1 cellular context compared by ENCODE assay signal in the genomic region with DNA sequence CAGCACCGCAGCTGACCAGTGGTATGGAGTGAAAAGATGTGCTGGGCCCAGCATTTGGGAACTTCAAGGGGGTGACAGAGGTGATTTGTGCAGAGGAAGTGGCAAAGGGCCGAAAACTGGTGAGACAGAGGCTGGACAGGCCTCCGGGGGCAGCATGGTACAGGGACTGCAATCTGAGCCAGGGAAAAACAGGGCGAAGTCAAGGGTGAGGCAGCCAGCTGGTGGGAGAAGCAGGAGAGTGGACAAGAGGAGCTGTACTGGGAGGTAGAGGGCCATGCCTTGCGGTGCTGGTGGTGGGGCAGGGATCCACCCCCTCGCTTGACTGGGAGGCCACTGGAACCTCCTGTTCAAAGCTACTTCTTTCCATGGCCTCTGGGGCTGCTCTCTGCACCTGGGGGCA.
TF ChIP-seq lines count a peak whose summit lies in the region.

No MANE protein-coding gene starts in this region.

TF ChIP-seq in HEK293, 187 proteins besides CTCF, POLR2A, EP300 and RAD21 (continued from another document):
- TF ChIP-seq, protein P1, sequence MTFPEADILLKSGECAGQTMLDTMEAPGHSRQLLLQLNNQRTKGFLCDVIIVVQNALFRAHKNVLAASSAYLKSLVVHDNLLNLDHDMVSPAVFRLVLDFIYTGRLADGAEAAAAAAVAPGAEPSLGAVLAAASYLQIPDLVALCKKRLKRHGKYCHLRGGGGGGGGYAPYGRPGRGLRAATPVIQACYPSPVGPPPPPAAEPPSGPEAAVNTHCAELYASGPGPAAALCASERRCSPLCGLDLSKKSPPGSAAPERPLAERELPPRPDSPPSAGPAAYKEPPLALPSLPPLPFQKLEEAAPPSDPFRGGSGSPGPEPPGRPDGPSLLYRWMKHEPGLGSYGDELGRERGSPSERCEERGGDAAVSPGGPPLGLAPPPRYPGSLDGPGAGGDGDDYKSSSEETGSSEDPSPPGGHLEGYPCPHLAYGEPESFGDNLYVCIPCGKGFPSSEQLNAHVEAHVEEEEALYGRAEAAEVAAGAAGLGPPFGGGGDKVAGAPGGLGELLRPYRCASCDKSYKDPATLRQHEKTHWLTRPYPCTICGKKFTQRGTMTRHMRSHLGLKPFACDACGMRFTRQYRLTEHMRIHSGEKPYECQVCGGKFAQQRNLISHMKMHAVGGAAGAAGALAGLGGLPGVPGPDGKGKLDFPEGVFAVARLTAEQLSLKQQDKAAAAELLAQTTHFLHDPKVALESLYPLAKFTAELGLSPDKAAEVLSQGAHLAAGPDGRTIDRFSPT (tag by site-specific recombination; IDR thresholded peaks at IDR 0.05), result no peak
- TF ChIP-seq, protein P2, sequence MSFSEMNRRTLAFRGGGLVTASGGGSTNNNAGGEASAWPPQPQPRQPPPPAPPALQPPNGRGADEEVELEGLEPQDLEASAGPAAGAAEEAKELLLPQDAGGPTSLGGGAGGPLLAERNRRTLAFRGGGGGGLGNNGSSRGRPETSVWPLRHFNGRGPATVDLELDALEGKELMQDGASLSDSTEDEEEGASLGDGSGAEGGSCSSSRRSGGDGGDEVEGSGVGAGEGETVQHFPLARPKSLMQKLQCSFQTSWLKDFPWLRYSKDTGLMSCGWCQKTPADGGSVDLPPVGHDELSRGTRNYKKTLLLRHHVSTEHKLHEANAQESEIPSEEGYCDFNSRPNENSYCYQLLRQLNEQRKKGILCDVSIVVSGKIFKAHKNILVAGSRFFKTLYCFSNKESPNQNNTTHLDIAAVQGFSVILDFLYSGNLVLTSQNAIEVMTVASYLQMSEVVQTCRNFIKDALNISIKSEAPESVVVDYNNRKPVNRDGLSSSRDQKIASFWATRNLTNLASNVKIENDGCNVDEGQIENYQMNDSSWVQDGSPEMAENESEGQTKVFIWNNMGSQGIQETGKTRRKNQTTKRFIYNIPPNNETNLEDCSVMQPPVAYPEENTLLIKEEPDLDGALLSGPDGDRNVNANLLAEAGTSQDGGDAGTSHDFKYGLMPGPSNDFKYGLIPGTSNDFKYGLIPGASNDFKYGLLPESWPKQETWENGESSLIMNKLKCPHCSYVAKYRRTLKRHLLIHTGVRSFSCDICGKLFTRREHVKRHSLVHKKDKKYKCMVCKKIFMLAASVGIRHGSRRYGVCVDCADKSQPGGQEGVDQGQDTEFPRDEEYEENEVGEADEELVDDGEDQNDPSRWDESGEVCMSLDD (tag by site-specific recombination; IDR thresholded peaks at IDR 0.05), result no peak
- TF ChIP-seq ZNF600 (tag by site-specific recombination; IDR thresholded peaks at IDR 0.05) (0 out of 2 replicates have a peak, but pooled peaks have one; percentile 15), ZSCAN16 (tag by site-specific recombination; IDR thresholded peaks at IDR 0.05) (no peak), HOXC10 (CRISPR knock-in tag; IDR thresholded peaks at IDR 0.05) (no peak), ZNF423 (tag by site-specific recombination; IDR thresholded peaks at IDR 0.05) (no peak), EGR2 (tag by site-specific recombination; IDR thresholded peaks at IDR 0.05; ENCODE audit: low read depth) (0 out of 2 replicates have a peak, but pooled peaks have one; percentile 9), ZNF248 (tag by site-specific recombination; IDR thresholded peaks at IDR 0.05) (no peak), ZNF501 (tag by site-specific recombination; IDR thresholded peaks at IDR 0.05) (no peak), ZNF138 (tag by site-specific recombination; IDR thresholded peaks at IDR 0.05; ENCODE audit: borderline replicate concordance) (no peak), MZF1 (tag by site-specific recombination; IDR thresholded peaks at IDR 0.05; ENCODE audit: borderline replicate concordance) (no peak), ZNF394 (tag by site-specific recombination; IDR thresholded peaks at IDR 0.05; ENCODE audit: borderline replicate concordance) (peak; percentile 17; the same call in 1 of the 2 replicates), FEZF1 (tag by site-specific recombination; IDR thresholded peaks at IDR 0.05) (no peak), ZNF561 (tag by site-specific recombination; IDR thresholded peaks at IDR 0.05; ENCODE audit: borderline replicate concordance) (no peak), OVOL3 (tag by site-specific recombination; IDR thresholded peaks at IDR 0.05) (no peak), ZNF473 (tag by site-specific recombination; IDR thresholded peaks at IDR 0.05) (no peak), ZNF626 (tag by site-specific recombination; IDR thresholded peaks at IDR 0.05) (no peak), MYNN (tag by site-specific recombination; IDR thresholded peaks at IDR 0.05; ENCODE audit: borderline replicate concordance) (no peak), SCRT1 (tag by site-specific recombination; IDR thresholded peaks at IDR 0.05; ENCODE audit: borderline replicate concordance) (no peak), ZNF214 (tag by site-specific recombination; IDR thresholded peaks at IDR 0.05; ENCODE audit: borderline replicate concordance) (no peak), ZNF747 (tag by site-specific recombination; IDR thresholded peaks at IDR 0.05) (no peak), KLF10 (tag by site-specific recombination; IDR thresholded peaks at IDR 0.05) (no peak), REPIN1 (tag by site-specific recombination; IDR thresholded peaks at IDR 0.05; ENCODE audit: low read depth) (no peak), GFI1B (tag by site-specific recombination; IDR thresholded peaks at IDR 0.05) (no peak), ZNF514 (tag by site-specific recombination; IDR thresholded peaks at IDR 0.05) (no peak), SETDB1 (IDR thresholded peaks at IDR 0.05; ENCODE audit: insufficient read length, low read length) (no peak)
- TF ChIP-seq, protein P3, sequence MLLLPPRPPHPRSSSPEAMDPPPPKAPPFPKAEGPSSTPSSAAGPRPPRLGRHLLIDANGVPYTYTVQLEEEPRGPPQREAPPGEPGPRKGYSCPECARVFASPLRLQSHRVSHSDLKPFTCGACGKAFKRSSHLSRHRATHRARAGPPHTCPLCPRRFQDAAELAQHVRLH (tag by site-specific recombination; IDR thresholded peaks at IDR 0.05), result no peak
- TF ChIP-seq, protein P4, sequence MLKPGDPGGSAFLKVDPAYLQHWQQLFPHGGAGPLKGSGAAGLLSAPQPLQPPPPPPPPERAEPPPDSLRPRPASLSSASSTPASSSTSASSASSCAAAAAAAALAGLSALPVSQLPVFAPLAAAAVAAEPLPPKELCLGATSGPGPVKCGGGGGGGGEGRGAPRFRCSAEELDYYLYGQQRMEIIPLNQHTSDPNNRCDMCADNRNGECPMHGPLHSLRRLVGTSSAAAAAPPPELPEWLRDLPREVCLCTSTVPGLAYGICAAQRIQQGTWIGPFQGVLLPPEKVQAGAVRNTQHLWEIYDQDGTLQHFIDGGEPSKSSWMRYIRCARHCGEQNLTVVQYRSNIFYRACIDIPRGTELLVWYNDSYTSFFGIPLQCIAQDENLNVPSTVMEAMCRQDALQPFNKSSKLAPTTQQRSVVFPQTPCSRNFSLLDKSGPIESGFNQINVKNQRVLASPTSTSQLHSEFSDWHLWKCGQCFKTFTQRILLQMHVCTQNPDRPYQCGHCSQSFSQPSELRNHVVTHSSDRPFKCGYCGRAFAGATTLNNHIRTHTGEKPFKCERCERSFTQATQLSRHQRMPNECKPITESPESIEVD (tag by site-specific recombination; IDR thresholded peaks at IDR 0.05), result no peak
- TF ChIP-seq, protein P5, sequence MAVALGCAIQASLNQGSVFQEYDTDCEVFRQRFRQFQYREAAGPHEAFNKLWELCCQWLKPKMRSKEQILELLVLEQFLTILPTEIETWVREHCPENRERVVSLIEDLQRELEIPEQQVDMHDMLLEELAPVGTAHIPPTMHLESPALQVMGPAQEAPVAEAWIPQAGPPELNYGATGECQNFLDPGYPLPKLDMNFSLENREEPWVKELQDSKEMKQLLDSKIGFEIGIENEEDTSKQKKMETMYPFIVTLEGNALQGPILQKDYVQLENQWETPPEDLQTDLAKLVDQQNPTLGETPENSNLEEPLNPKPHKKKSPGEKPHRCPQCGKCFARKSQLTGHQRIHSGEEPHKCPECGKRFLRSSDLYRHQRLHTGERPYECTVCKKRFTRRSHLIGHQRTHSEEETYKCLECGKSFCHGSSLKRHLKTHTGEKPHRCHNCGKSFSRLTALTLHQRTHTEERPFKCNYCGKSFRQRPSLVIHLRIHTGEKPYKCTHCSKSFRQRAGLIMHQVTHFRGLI (tag by site-specific recombination; IDR thresholded peaks at IDR 0.05), result no peak
- TF ChIP-seq, protein P6, sequence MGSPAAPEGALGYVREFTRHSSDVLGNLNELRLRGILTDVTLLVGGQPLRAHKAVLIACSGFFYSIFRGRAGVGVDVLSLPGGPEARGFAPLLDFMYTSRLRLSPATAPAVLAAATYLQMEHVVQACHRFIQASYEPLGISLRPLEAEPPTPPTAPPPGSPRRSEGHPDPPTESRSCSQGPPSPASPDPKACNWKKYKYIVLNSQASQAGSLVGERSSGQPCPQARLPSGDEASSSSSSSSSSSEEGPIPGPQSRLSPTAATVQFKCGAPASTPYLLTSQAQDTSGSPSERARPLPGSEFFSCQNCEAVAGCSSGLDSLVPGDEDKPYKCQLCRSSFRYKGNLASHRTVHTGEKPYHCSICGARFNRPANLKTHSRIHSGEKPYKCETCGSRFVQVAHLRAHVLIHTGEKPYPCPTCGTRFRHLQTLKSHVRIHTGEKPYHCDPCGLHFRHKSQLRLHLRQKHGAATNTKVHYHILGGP (tag by site-specific recombination; IDR thresholded peaks at IDR 0.05), result no peak
- TF ChIP-seq, protein P7, sequence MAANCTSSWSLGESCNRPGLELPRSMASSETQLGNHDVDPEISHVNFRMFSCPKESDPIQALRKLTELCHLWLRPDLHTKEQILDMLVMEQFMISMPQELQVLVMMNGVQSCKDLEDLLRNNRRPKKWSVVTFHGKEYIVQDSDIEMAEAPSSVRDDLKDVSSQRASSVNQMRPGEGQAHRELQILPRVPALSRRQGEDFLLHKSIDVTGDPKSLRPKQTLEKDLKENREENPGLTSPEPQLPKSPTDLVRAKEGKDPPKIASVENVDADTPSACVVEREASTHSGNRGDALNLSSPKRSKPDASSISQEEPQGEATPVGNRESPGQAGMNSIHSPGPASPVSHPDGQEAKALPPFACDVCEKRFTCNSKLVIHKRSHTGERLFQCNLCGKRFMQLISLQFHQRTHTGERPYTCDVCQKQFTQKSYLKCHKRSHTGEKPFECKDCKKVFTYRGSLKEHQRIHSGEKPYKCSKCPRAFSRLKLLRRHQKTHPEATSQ (tag by site-specific recombination; IDR thresholded peaks at IDR 0.05), result no peak
